1 cellular context compared by ENCODE assay signal in the genomic region with DNA sequence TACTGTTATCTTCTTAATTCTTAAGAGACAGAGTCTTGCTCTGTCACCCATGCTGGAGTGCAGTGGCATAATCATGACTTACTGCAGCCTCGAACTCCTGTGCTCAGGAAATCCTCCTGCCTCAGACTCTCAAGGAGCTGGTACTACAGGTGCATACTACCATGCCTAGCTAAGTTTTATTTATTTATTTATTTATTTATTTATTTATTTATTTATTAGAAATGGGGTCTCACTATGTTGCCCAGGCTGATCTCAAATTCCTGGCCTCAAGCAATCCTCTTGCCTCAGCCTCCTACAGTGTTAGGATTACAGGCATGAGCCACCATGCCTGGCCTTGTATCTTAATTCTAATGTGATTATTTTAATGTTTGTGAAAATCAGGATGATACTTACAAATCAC.
A peak's percentile ranks its signal among the peaks of the same experiment; 100 is the strongest.
TF ChIP-seq lines count a peak whose summit lies in the region.

No MANE protein-coding gene starts in this region.

TF ChIP-seq in HEK293, 187 proteins besides CTCF, POLR2A, EP300 and RAD21 (continued from another document):
- TF ChIP-seq, protein P1, sequence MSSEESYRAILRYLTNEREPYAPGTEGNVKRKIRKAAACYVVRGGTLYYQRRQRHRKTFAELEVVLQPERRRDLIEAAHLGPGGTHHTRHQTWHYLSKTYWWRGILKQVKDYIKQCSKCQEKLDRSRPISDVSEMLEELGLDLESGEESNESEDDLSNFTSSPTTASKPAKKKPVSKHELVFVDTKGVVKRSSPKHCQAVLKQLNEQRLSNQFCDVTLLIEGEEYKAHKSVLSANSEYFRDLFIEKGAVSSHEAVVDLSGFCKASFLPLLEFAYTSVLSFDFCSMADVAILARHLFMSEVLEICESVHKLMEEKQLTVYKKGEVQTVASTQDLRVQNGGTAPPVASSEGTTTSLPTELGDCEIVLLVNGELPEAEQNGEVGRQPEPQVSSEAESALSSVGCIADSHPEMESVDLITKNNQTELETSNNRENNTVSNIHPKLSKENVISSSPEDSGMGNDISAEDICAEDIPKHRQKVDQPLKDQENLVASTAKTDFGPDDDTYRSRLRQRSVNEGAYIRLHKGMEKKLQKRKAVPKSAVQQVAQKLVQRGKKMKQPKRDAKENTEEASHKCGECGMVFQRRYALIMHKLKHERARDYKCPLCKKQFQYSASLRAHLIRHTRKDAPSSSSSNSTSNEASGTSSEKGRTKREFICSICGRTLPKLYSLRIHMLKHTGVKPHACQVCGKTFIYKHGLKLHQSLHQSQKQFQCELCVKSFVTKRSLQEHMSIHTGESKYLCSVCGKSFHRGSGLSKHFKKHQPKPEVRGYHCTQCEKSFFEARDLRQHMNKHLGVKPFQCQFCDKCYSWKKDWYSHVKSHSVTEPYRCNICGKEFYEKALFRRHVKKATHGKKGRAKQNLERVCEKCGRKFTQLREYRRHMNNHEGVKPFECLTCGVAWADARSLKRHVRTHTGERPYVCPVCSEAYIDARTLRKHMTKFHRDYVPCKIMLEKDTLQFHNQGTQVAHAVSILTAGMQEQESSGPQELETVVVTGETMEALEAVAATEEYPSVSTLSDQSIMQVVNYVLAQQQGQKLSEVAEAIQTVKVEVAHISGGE (tag by site-specific recombination; conservative IDR thresholded peaks at IDR 0.05; ENCODE audit: low read depth), result peak; percentile 62
- TF ChIP-seq ZNF629 (tag by site-specific recombination; IDR thresholded peaks at IDR 0.05) (peak; percentile 23; the same call in 1 of the 2 replicates), ZXDB (tag by site-specific recombination; IDR thresholded peaks at IDR 0.05) (no peak), ZNF394 (tag by site-specific recombination; IDR thresholded peaks at IDR 0.05; ENCODE audit: borderline replicate concordance) (peak; percentile 81), ZNF600 (tag by site-specific recombination; IDR thresholded peaks at IDR 0.05) (no peak), ZNF529 (tag by site-specific recombination; IDR thresholded peaks at IDR 0.05; ENCODE audit: insufficient replicate concordance) (peak; percentile 30), ZNF426 (tag by site-specific recombination; IDR thresholded peaks at IDR 0.05) (peak; percentile 64), ZNF555 (tag by site-specific recombination; conservative IDR thresholded peaks at IDR 0.05) (peak; percentile 67)
